Comparison of ENCODE assay signal across 19 cellular contexts in genomic region chr3:158430968-158431367, GRCh38.
DNase-seq lines count a peak whose midpoint lies in the region; ATAC-seq and TF ChIP-seq lines count a peak whose summit lies in the region.
"Had no signal": no experiment of that assay in that cellular context is flagged by ENCODE, and none has a peak within 500 bp of the region (broad histone marks: within the 10 kb centered on the region; RNA-seq: fewer than 3 reads in every experiment).

No MANE protein-coding gene starts in this region.

- no peak; the same call in 2 of the 3 replicates for ATAC-seq in SK-N-SH treated with all-trans-retinoic acid at 6 μM for 48 hours
- no peak for ATAC-seq in GM21723 (IDR thresholded peaks at IDR 0.05; ENCODE audit: unreplicated experiment)

- POLR2A ChIA-PET in HEK293 (lab: Yijun Ruan, JAX) (no interaction called here), HEK293T (lab: Yijun Ruan, JAX) (no interaction called here)

- DNase-seq in glomerular visceral epithelial cell (ENCODE audit: extremely low spot score), result peak; percentile 39
- DNase-seq in GF-D8 (lab: John Stamatoyannopoulos, UW), result no peak
- DNase-seq in HEK293T (ENCODE audit: extremely low spot score), result no peak
- DNase-seq in DMS79 treated with DMSO at 0.1 percent for 48 hours (lab: John Stamatoyannopoulos, UW), result no peak
- DNase-seq: CD8-positive, alpha-beta memory T cell; DND-41; GDM1; HFFc6; KG1; MG63; NCI-H1092; NCI-H2081 treated with DMSO at 0.1 percent for 48 hours; NCI-H524; Peyer's patch; SHP77 had no signal

- H3K36me3 ChIP-seq in HEK293 (ENCODE audit: control insufficient read depth in 2 of 2, insufficient read depth in 1 of 2, low read length in 2 of 2), result no peaks in the 10 kb centered on the region
- H3K36me3 ChIP-seq: BLaER1 treated with 17β-estradiol and CSF1 and Interleukin-3, amounts not matched to agents 10 nM and 100 nM; MG63; Peyer's patch had no signal

- H3K4me1 ChIP-seq in HEK293 (ENCODE audit: control insufficient read depth, insufficient read depth, low read length), result no peaks in the 10 kb centered on the region
- H3K4me1 ChIP-seq: Peyer's patch had no signal

- H3K9me3 ChIP-seq in HEK293 (ENCODE audit: control insufficient read depth, insufficient read depth, low read depth, low read length), result no peaks in the 10 kb centered on the region
- H3K9me3 ChIP-seq: BLaER1 treated with 17β-estradiol and CSF1 and Interleukin-3, amounts not matched to agents 10 nM and 100 nM; MG63; Peyer's patch had no signal

- TF ChIP-seq CTCF in HEK293 (tag by site-specific recombination; IDR thresholded peaks at IDR 0.05), result no peak

- CTCF ChIA-PET in HEK293 (lab: Yijun Ruan, JAX) (interaction anchor here (0.6 to 0.9 kb wide), 2 partner anchors 92 to 824 kb away, joined by 3 read pairs; no protein-coding TSS in a partner anchor), HEK293T (lab: Yijun Ruan, JAX) (no interaction called here)

- no peak overlapping the region for H3K4me3 ChIP-seq in HEK293 (ENCODE audit: low read depth, low read length)
- H3K4me3 ChIP-seq: BLaER1 treated with 17β-estradiol and CSF1 and Interleukin-3, amounts not matched to agents 10 nM and 100 nM; MG63; Peyer's patch had no signal

- H3K27ac ChIP-seq in HEK293 (ENCODE audit: extremely low read depth, low read depth, low read length), result no peak overlapping the region
- H3K27ac ChIP-seq: BLaER1 treated with 17β-estradiol and CSF1 and Interleukin-3, amounts not matched to agents 10 nM and 100 nM; Peyer's patch had no signal

TF ChIP-seq in HEK293, 187 proteins besides CTCF, POLR2A, EP300 and RAD21:
- TF ChIP-seq HOXD13 (CRISPR knock-in tag; IDR thresholded peaks at IDR 0.05; ENCODE audit: borderline replicate concordance) (no peak), MEIS1 (CRISPR knock-in tag; IDR thresholded peaks at IDR 0.05; ENCODE audit: borderline replicate concordance) (no peak), GLIS1 (tag by site-specific recombination; IDR thresholded peaks at IDR 0.05) (no peak), ZNF274 (IDR thresholded peaks at IDR 0.05; ENCODE audit: low read length) (no peak), ZNF274 (tag by site-specific recombination; IDR thresholded peaks at IDR 0.05; ENCODE audit: borderline replicate concordance) (no peak), SETDB1 (IDR thresholded peaks at IDR 0.05; ENCODE audit: insufficient read length, low read length) (no peak), BCL6B (tag by site-specific recombination; IDR thresholded peaks at IDR 0.05) (peak; percentile 39; the same call in 1 of the 2 replicates)

TF ChIP-seq in SK-N-SH treated with all-trans-retinoic acid at 6 μM for 48 hours, 23 proteins besides CTCF, POLR2A, EP300 and RAD21:
- TF ChIP-seq ISL1 (CRISPR knock-in tag; IDR thresholded peaks at IDR 0.05), result peak; percentile 94
- no peak for TF ChIP-seq ZNF8 (CRISPR knock-in tag; IDR thresholded peaks at IDR 0.05)
- TF ChIP-seq, protein P1, sequence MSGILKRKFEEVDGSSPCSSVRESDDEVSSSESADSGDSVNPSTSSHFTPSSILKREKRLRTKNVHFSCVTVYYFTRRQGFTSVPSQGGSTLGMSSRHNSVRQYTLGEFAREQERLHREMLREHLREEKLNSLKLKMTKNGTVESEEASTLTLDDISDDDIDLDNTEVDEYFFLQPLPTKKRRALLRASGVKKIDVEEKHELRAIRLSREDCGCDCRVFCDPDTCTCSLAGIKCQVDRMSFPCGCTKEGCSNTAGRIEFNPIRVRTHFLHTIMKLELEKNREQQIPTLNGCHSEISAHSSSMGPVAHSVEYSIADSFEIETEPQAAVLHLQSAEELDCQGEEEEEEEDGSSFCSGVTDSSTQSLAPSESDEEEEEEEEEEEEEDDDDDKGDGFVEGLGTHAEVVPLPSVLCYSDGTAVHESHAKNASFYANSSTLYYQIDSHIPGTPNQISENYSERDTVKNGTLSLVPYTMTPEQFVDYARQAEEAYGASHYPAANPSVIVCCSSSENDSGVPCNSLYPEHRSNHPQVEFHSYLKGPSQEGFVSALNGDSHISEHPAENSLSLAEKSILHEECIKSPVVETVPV (CRISPR knock-in tag; IDR thresholded peaks at IDR 0.05), result no peak
- TF ChIP-seq, protein P2, sequence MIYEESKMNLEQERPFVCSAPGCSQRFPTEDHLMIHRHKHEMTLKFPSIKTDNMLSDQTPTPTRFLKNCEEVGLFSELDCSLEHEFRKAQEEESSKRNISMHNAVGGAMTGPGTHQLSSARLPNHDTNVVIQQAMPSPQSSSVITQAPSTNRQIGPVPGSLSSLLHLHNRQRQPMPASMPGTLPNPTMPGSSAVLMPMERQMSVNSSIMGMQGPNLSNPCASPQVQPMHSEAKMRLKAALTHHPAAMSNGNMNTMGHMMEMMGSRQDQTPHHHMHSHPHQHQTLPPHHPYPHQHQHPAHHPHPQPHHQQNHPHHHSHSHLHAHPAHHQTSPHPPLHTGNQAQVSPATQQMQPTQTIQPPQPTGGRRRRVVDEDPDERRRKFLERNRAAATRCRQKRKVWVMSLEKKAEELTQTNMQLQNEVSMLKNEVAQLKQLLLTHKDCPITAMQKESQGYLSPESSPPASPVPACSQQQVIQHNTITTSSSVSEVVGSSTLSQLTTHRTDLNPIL (CRISPR knock-in tag; IDR thresholded peaks at IDR 0.05; ENCODE audit: low read depth), result peak; percentile 61; the same call in 1 of the 2 replicates
- TF ChIP-seq SNAI2 (CRISPR knock-in tag; IDR thresholded peaks at IDR 0.05), result 0 out of 2 replicates have a peak, but pooled peaks have one; percentile 82
- TF ChIP-seq GLIS3 (CRISPR knock-in tag; IDR thresholded peaks at IDR 0.05), result no peak
- TF ChIP-seq ESRRG (CRISPR knock-in tag; IDR thresholded peaks at IDR 0.05), result no peak

TF ChIP-seq in HEK293T, 16 proteins besides CTCF, POLR2A, EP300 and RAD21:
- TF ChIP-seq FOXA1 (IDR thresholded peaks at IDR 0.05) (no peak), L3MBTL2 (conservative IDR thresholded peaks at IDR 0.05) (no peak), FOXK2 (IDR thresholded peaks at IDR 0.05) (no peak), LEF1 (IDR thresholded peaks at IDR 0.05; ENCODE audit: borderline replicate concordance) (no peak), FOXM1 (IDR thresholded peaks at IDR 0.05; ENCODE audit: borderline replicate concordance) (no peak), SUZ12 (IDR thresholded peaks at IDR 0.05) (no peak), ELF4 (IDR thresholded peaks at IDR 0.05) (no peak), HDGF (IDR thresholded peaks at IDR 0.05; ENCODE audit: borderline replicate concordance) (no peak), SP1 (IDR thresholded peaks at IDR 0.05) (no peak), CTBP1 (IDR thresholded peaks at IDR 0.05; ENCODE audit: borderline replicate concordance) (no peak), NFRKB (IDR thresholded peaks at IDR 0.05) (no peak), ARNT (IDR thresholded peaks at IDR 0.05) (no peak), ZNF384 (IDR thresholded peaks at IDR 0.05) (no peak), BHLHE40 (IDR thresholded peaks at IDR 0.05; ENCODE audit: borderline replicate concordance) (no peak), TARDBP (IDR thresholded peaks at IDR 0.05) (no peak)
- TF ChIP-seq, protein P3, sequence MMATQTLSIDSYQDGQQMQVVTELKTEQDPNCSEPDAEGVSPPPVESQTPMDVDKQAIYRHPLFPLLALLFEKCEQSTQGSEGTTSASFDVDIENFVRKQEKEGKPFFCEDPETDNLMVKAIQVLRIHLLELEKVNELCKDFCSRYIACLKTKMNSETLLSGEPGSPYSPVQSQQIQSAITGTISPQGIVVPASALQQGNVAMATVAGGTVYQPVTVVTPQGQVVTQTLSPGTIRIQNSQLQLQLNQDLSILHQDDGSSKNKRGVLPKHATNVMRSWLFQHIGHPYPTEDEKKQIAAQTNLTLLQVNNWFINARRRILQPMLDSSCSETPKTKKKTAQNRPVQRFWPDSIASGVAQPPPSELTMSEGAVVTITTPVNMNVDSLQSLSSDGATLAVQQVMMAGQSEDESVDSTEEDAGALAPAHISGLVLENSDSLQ (IDR thresholded peaks at IDR 0.05), result no peak
